ENCODE assay signal across 1 cellular context in the genomic region with DNA sequence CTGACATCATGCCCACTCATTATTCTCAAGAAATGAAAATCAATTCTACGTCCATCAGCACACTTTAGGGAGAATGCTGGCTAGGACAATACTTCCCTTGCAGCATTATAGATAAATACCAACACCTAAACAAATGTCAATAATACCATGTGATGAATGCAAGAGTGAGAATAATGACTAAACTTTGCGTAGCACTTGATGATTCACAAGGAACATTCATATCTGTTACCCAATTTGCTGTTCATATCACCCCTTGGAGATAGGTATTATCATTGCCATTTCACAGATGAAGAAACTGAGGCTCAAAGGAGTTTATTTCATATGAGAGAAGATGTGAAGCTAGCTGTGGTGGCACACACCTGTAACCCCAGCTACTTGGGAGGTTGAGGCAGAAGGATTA.
A peak's percentile ranks its signal among the peaks of the same experiment; 100 is the strongest.
TF ChIP-seq lines count a peak whose summit lies in the region.

No MANE protein-coding gene starts in this region.

TF ChIP-seq in K562, 482 proteins besides CTCF, POLR2A, EP300 and RAD21 (continued from another document):
- TF ChIP-seq, protein P1, sequence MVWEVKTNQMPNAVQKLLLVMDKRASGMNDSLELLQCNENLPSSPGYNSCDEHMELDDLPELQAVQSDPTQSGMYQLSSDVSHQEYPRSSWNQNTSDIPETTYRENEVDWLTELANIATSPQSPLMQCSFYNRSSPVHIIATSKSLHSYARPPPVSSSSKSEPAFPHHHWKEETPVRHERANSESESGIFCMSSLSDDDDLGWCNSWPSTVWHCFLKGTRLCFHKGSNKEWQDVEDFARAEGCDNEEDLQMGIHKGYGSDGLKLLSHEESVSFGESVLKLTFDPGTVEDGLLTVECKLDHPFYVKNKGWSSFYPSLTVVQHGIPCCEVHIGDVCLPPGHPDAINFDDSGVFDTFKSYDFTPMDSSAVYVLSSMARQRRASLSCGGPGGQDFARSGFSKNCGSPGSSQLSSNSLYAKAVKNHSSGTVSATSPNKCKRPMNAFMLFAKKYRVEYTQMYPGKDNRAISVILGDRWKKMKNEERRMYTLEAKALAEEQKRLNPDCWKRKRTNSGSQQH (CRISPR knock-in tag; IDR thresholded peaks at IDR 0.05), result no peak
- peak in 1 of 2 experiments; percentile 42; a peak in 1 of 4 replicates for TF ChIP-seq KDM1A (IDR thresholded peaks at IDR 0.05)
- peak; percentile 69 for TF ChIP-seq RBM25 (IDR thresholded peaks at IDR 0.05; ENCODE audit: low read depth, low read length, severe bottlenecking)
- no peak for TF ChIP-seq HNRNPUL1 (IDR thresholded peaks at IDR 0.05; ENCODE audit: low read length)
- peak; percentile 46; the same call in 1 of the 2 replicates for TF ChIP-seq BCOR (IDR thresholded peaks at IDR 0.05)
- TF ChIP-seq PHB2 (IDR thresholded peaks at IDR 0.05; ENCODE audit: low read depth), result no peak
